Comparison of ENCODE assay signal across 29 cellular contexts in genomic region chr5:1561402-1561929, GRCh38.
"Had no signal": no experiment of that assay in that cellular context is flagged by ENCODE, and none has a peak within 500 bp of the region (broad histone marks: within the 10 kb centered on the region; RNA-seq: fewer than 3 reads in every experiment).

No MANE protein-coding gene starts in this region.

- H3K4me2 ChIP-seq: SK-N-SH had no signal

- DNase-seq: activated CD4-positive, alpha-beta T cell treated with anti-CD3 and anti-CD28 coated beads for 36 hours; activated CD4-positive, alpha-beta T cell treated with anti-CD3 and anti-CD28 coated beads, Interleukin-2, amount 10 ng/mL, durations not matched to agents 7 days and 5 days; activated CD4-positive, alpha-beta T cell treated with anti-CD3 and anti-CD28 coated beads, Interleukin-2, amount 50 U/mL, for 48 hours; activated CD8-positive, alpha-beta T cell treated with anti-CD3 and anti-CD28 coated beads, Interleukin-2, amount 10 ng/mL, durations not matched to agents 7 days and 5 days; activated gamma-delta T cell treated with Interleukin-2 at 50 U/mL for 16 hours; activated naive CD4-positive, alpha-beta T cell treated with anti-CD3 and anti-CD28 coated beads for 36 hours; activated T-cell treated with anti-CD3 and anti-CD28 coated beads, Interleukin-2, amount 50 U/mL, for 24 hours; caudate nucleus; Kasumi-1; KG1; MG63; MV-4-11; NCI-H1105; NCI-H1417 treated with DMSO at 0.1 percent for 48 hours; NCI-H187 treated with DMSO at 0.1 percent for 48 hours; NCI-H2081; NCI-H2171 treated with DMSO at 0.1 percent for 48 hours; NCI-H2227 treated with DMSO at 0.1 percent for 48 hours; NCI-H446; NCI-H510A treated with DMSO at 0.1 percent for 48 hours; NCI-H526 treated with DMSO at 0.1 percent for 48 hours; NCI-H774; SHP77 treated with DMSO at 0.1 percent for 48 hours; SK-N-SH had no signal

- ATAC-seq: activated CD4-positive, alpha-beta T cell treated with anti-CD3 and anti-CD28 coated beads for 36 hours; activated CD4-positive, CD25-positive, alpha-beta regulatory T cell treated with anti-CD3 and anti-CD28 coated beads, Interleukin-2, amount 50 U/mL, for 24 hours; activated CD8-positive, alpha-beta T cell treated with anti-CD3 and anti-CD28 coated beads, Interleukin-2, amount 10 ng/mL, durations not matched to agents 7 days and 5 days; activated naive CD4-positive, alpha-beta T cell treated with anti-CD3 and anti-CD28 coated beads, Interleukin-2, amount 50 U/mL, for 72 hours; Panc1 had no signal

- H3K9me3 ChIP-seq: adrenal gland, MG63, SJSA1, SK-N-SH had no signal

- H3K36me3 ChIP-seq: adrenal gland, MG63, SJSA1 had no signal

- H3K4me3 ChIP-seq: adrenal gland, MG63, SJSA1 had no signal

- H3K27me3 ChIP-seq: adrenal gland, MG63 had no signal

- H3K4me1 ChIP-seq: adrenal gland had no signal

- H3K27ac ChIP-seq: adrenal gland, SJSA1 had no signal
